16 cellular contexts compared by ENCODE assay signal in the genomic region with DNA sequence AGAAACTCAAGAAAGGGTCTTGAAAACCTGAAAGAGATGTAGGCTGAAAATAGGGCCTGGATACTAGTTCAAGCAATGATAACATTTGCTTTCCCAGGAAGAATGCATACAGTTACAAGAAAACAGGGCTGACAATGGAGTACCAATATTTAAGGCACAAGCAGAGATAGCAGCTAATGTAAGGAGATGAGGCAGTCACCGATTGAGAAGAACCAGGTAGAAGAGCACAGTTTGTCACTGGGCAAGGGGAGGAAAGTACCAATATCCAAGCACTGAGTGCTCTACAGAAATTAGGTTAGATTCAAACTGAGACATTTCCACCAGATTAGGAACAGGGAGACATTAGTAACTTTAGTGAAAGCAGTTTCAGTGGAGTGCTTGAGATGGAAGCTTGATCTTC. TPM values are rescaled to one million over a fixed set of nuclear protein-coding genes. Genes with fewer than 3 reads are reported as not detected.
DNase-seq lines count a peak whose midpoint lies in the region; ATAC-seq and TF ChIP-seq lines count a peak whose summit lies in the region.
"Had no signal": no experiment of that assay in that cellular context is flagged by ENCODE, and none has a peak within 500 bp of the region (broad histone marks: within the 10 kb centered on the region; RNA-seq: fewer than 3 reads in every experiment).

No MANE protein-coding gene starts in this region.

- H3K4me1 Mint-ChIP-seq in activated naive CD8-positive, alpha-beta T cell (ENCODE audit: low read depth): peaks cover 65% of the 10 kb centered on the region
- H3K4me1 Mint-ChIP-seq in activated naive CD8-positive, alpha-beta T cell treated with anti-CD3 and anti-CD28 coated beads, Interleukin-2, amount 50 U/mL, for 24 hours: peaks cover 29% of the 10 kb centered on the region
- peaks cover 58% of the 10 kb centered on the region for H3K4me1 Mint-ChIP-seq in activated T-helper 17 cell treated with anti-CD3 and anti-CD28 coated beads, Interleukin-2, amount 50 U/mL, for 72 hours

- peaks cover 9 to 11% of the 10 kb centered on the region in 2 experiments for H3K4me1 ChIP-seq in neutrophil (ENCODE audit: control insufficient read depth in 1 of 2, insufficient read depth in 1 of 2, low read depth in 1 of 2, low read length in 1 of 2)
- peaks cover 7% of the 10 kb centered on the region for H3K4me1 ChIP-seq in psoas muscle

- no peak for TF ChIP-seq CTCF in neutrophil (IDR thresholded peaks at IDR 0.05)
- no peak for TF ChIP-seq CTCF in psoas muscle (IDR thresholded peaks at IDR 0.05)

- H3K27me3 ChIP-seq in neutrophil (no peaks in the 10 kb centered on the region), psoas muscle (ENCODE audit: insufficient read depth in 3 of 3, low read length in 2 of 3) (no peaks in the 10 kb centered on the region)

- no peaks in the 10 kb centered on the region for H3K9me3 ChIP-seq in neutrophil
- H3K9me3 ChIP-seq in psoas muscle: no peaks in the 10 kb centered on the region

- H3K9me3 Mint-ChIP-seq in activated naive CD8-positive, alpha-beta T cell (ENCODE audit: low read depth): no peaks in the 10 kb centered on the region
- H3K9me3 Mint-ChIP-seq in activated naive CD8-positive, alpha-beta T cell treated with anti-CD3 and anti-CD28 coated beads, Interleukin-2, amount 50 U/mL, for 24 hours: no peaks in the 10 kb centered on the region
- no peaks in the 10 kb centered on the region for H3K9me3 Mint-ChIP-seq in activated T-helper 17 cell treated with anti-CD3 and anti-CD28 coated beads, Interleukin-2, amount 50 U/mL, for 72 hours
- H3K9me3 Mint-ChIP-seq: CD8-positive, alpha-beta T cell; H9 had no signal

- H3K27me3 Mint-ChIP-seq in activated naive CD8-positive, alpha-beta T cell: no peaks in the 10 kb centered on the region
- no peaks in the 10 kb centered on the region for H3K27me3 Mint-ChIP-seq in activated naive CD8-positive, alpha-beta T cell treated with anti-CD3 and anti-CD28 coated beads, Interleukin-2, amount 50 U/mL, for 24 hours
- H3K27me3 Mint-ChIP-seq in activated T-helper 17 cell treated with anti-CD3 and anti-CD28 coated beads, Interleukin-2, amount 50 U/mL, for 72 hours: no peaks in the 10 kb centered on the region
- H3K27me3 Mint-ChIP-seq: B cell had no signal

- intact Hi-C loops in psoas muscle (cut with DNase I): no loop called here

- no peak overlapping the region for H3K4me3 ChIP-seq in neutrophil (ENCODE audit: low read depth in 1 of 2, low read length in 1 of 2)
- H3K4me3 ChIP-seq in psoas muscle: no peak overlapping the region

- WGBS in psoas muscle, 3 donors: 100% methylated on average over 1 of the region's 1 CpG

- ATAC-seq in activated naive CD8-positive, alpha-beta T cell treated with anti-CD3 and anti-CD28 coated beads, Interleukin-2, amount 50 U/mL, for 24 hours: no peak
- no peak for ATAC-seq in activated T-helper 17 cell treated with anti-CD3 and anti-CD28 coated beads, Interleukin-2, amount 50 U/mL, for 72 hours (replicated peaks)
- ATAC-seq in psoas muscle: no peak
- ATAC-seq in HG03469 (IDR thresholded peaks at IDR 0.05; ENCODE audit: unreplicated experiment): no peak
- no peak for ATAC-seq in GM18873 (IDR thresholded peaks at IDR 0.05; ENCODE audit: low FRiP score, unreplicated experiment)
- ATAC-seq: CD8-positive, alpha-beta T cell; HepG2 had no signal

- no peak overlapping the region for H3K4me3 Mint-ChIP-seq in activated naive CD8-positive, alpha-beta T cell
- no peak overlapping the region for H3K4me3 Mint-ChIP-seq in activated naive CD8-positive, alpha-beta T cell treated with anti-CD3 and anti-CD28 coated beads, Interleukin-2, amount 50 U/mL, for 24 hours
- no peak overlapping the region for H3K4me3 Mint-ChIP-seq in activated T-helper 17 cell treated with anti-CD3 and anti-CD28 coated beads, Interleukin-2, amount 50 U/mL, for 72 hours
- H3K4me3 Mint-ChIP-seq: B cell; CD8-positive, alpha-beta T cell; H9 had no signal

- H3K27ac ChIP-seq in neutrophil: peak overlapping the region; percentile 17
- no peak overlapping the region for H3K27ac ChIP-seq in psoas muscle
- H3K27ac ChIP-seq: C4-2B had no signal

- H3K36me3 ChIP-seq in neutrophil (no peaks in the 10 kb centered on the region), psoas muscle (ENCODE audit: insufficient read depth in 1 of 2, low read depth in 1 of 2) (no peaks in the 10 kb centered on the region)

- peaks cover 12% of the 10 kb centered on the region for H3K36me3 Mint-ChIP-seq in activated naive CD8-positive, alpha-beta T cell
- H3K36me3 Mint-ChIP-seq in activated naive CD8-positive, alpha-beta T cell treated with anti-CD3 and anti-CD28 coated beads, Interleukin-2, amount 50 U/mL, for 24 hours (ENCODE audit: low read depth): peaks cover 5% of the 10 kb centered on the region
- no peaks in the 10 kb centered on the region for H3K36me3 Mint-ChIP-seq in activated T-helper 17 cell treated with anti-CD3 and anti-CD28 coated beads, Interleukin-2, amount 50 U/mL, for 72 hours (ENCODE audit: low read depth)

- peak overlapping the region; percentile 3 for H3K27ac Mint-ChIP-seq in activated naive CD8-positive, alpha-beta T cell
- H3K27ac Mint-ChIP-seq in activated naive CD8-positive, alpha-beta T cell treated with anti-CD3 and anti-CD28 coated beads, Interleukin-2, amount 50 U/mL, for 24 hours: no peak overlapping the region
- peak overlapping the region; percentile 9 for H3K27ac Mint-ChIP-seq in activated T-helper 17 cell treated with anti-CD3 and anti-CD28 coated beads, Interleukin-2, amount 50 U/mL, for 72 hours
- H3K27ac Mint-ChIP-seq: B cell; CD8-positive, alpha-beta T cell had no signal

- no peak for DNase-seq in activated naive CD8-positive, alpha-beta T cell treated with anti-CD3 and anti-CD28 coated beads, Interleukin-2, amount 50 U/mL, for 24 hours
- no peak for DNase-seq in psoas muscle
- DNase-seq: CD8-positive, alpha-beta T cell; COR-L47; DMS153; EL; GOT3; H9 had no signal

RNA-seq across cellular contexts. Expression of a gene that starts 19.9 kb away (rescaled TPM):
- total RNA-seq in activated T-helper 17 cell treated with anti-CD3 and anti-CD28 coated beads, Interleukin-2, amount 50 U/mL, for 72 hours: 10 to 100 TPM; 30.0 to 46.2 TPM
- total RNA-seq in psoas muscle: 10 to 100 TPM; 11.5 to 20.0 (median 15.8) TPM
- polyA plus RNA-seq in psoas muscle: 1 to 10 TPM in 2 of 3 donors, under 1 TPM in 1; 0.94 to 3.9 (median 3.7) TPM
